Comparison of ENCODE assay signal across 8 cellular contexts in genomic region chr19:10095622-10095947, GRCh38. TPM values are rescaled to one million over a fixed set of nuclear protein-coding genes. Genes with fewer than 3 reads are reported as not detected.
DNase-seq lines count a peak whose midpoint lies in the region; ATAC-seq and TF ChIP-seq lines count a peak whose summit lies in the region.

No MANE protein-coding gene starts in this region.

- no peaks in the 10 kb centered on the region for H3K27me3 Mint-ChIP-seq in activated T-cell treated with anti-CD3 and anti-CD28 coated beads, Interleukin-2, amount 50 U/mL, for 72 hours (ENCODE audit: low read depth)
- no peaks in the 10 kb centered on the region for H3K27me3 Mint-ChIP-seq in activated naive CD8-positive, alpha-beta T cell
- no peaks in the 10 kb centered on the region for H3K27me3 Mint-ChIP-seq in memory B cell

- peaks cover 5 to 11% of the 10 kb centered on the region in 2 donors for H3K36me3 Mint-ChIP-seq in activated T-cell treated with anti-CD3 and anti-CD28 coated beads, Interleukin-2, amount 50 U/mL, for 72 hours (ENCODE audit: insufficient read depth in 2 of 2)
- peaks cover 5% of the 10 kb centered on the region for H3K36me3 Mint-ChIP-seq in activated naive CD8-positive, alpha-beta T cell
- peaks cover 21% of the 10 kb centered on the region for H3K36me3 Mint-ChIP-seq in memory B cell

- H3K4me1 ChIP-seq in tibial artery: peaks cover 0 to 17% (median 8%) of the 10 kb centered on the region in 4 donors

- H3K9me3 Mint-ChIP-seq in activated T-cell treated with anti-CD3 and anti-CD28 coated beads, Interleukin-2, amount 50 U/mL, for 72 hours: no peaks in the 10 kb centered on the region
- no peaks in the 10 kb centered on the region for H3K9me3 Mint-ChIP-seq in activated naive CD8-positive, alpha-beta T cell (ENCODE audit: low read depth)
- H3K9me3 Mint-ChIP-seq in memory B cell: no peaks in the 10 kb centered on the region

- DNase-seq in activated T-cell treated with anti-CD3 and anti-CD28 coated beads, Interleukin-2, amount 50 U/mL, for 72 hours: no peak
- no peak for DNase-seq in activated T-cell treated with anti-CD3 and anti-CD28 coated beads for 4 hours
- no peak for DNase-seq in memory B cell (ENCODE audit: low spot score in 2 of 2)
- no peak for DNase-seq in tibial artery
- DNase-seq in stimulated activated CD4-positive, alpha-beta T cell treated with anti-CD3 and anti-CD28 coated beads, Interleukin-2, amount 100 ng/mL, for 24 hours: no peak
- no peak for DNase-seq in activated CD4-positive, alpha-beta T cell treated with anti-CD3 and anti-CD28 coated beads, Interleukin-2, amount 50 U/mL, for 48 hours
- DNase-seq in OCI-M2 (lab: John Stamatoyannopoulos, UW; ENCODE audit: unreplicated experiment): no peak

- H3K4me3 Mint-ChIP-seq in activated T-cell treated with anti-CD3 and anti-CD28 coated beads, Interleukin-2, amount 50 U/mL, for 72 hours: peak overlapping the region; percentile 25 to 60
- peak overlapping the region; percentile 36 for H3K4me3 Mint-ChIP-seq in activated naive CD8-positive, alpha-beta T cell
- H3K4me3 Mint-ChIP-seq in memory B cell: peak overlapping the region; percentile 34

- ATAC-seq in activated T-cell treated with anti-CD3 and anti-CD28 coated beads, Interleukin-2, amount 50 U/mL, for 72 hours (replicated peaks in 1 of 2): no peak
- no peak for ATAC-seq in memory B cell (ENCODE audit: low read depth)

- H3K4me3 ChIP-seq in tibial artery: peak overlapping the region; percentile 49 to 60

- intact Hi-C loops in tibial artery (cut with DNase I; ENCODE audit: low total_unique reads): no loop called here

- H3K27ac ChIP-seq in tibial artery: peak overlapping the region; percentile 56 to 61

- H3K36me3 ChIP-seq in tibial artery: peaks cover 0 to 31% (median 22%) of the 10 kb centered on the region in 3 donors

- peaks cover 30% of the 10 kb centered on the region for H3K4me1 Mint-ChIP-seq in activated T-cell treated with anti-CD3 and anti-CD28 coated beads, Interleukin-2, amount 50 U/mL, for 72 hours (ENCODE audit: low read depth)
- peaks cover 27% of the 10 kb centered on the region for H3K4me1 Mint-ChIP-seq in activated naive CD8-positive, alpha-beta T cell (ENCODE audit: low read depth)
- H3K4me1 Mint-ChIP-seq in memory B cell: peaks cover 31% of the 10 kb centered on the region

- TF ChIP-seq CTCF in tibial artery (IDR thresholded peaks at IDR 0.05): no peak

- peak overlapping the region; percentile 96 for H3K27ac Mint-ChIP-seq in activated T-cell treated with anti-CD3 and anti-CD28 coated beads, Interleukin-2, amount 50 U/mL, for 72 hours
- no peak overlapping the region for H3K27ac Mint-ChIP-seq in activated naive CD8-positive, alpha-beta T cell
- H3K27ac Mint-ChIP-seq in memory B cell: peak overlapping the region; percentile 74

- no peaks in the 10 kb centered on the region for H3K27me3 ChIP-seq in tibial artery

- no peaks in the 10 kb centered on the region for H3K9me3 ChIP-seq in tibial artery

RNA-seq across cellular contexts. Expression of gene ANGPTL6, which starts 6.9 kb away (rescaled TPM):
- 10 to 100 TPM; 13.2 to 17.6 TPM for total RNA-seq in activated T-cell treated with anti-CD3 and anti-CD28 coated beads, Interleukin-2, amount 50 U/mL, for 72 hours

RNA-seq across cellular contexts. Expression of gene SHFL, which starts 9.5 kb away (rescaled TPM):
- 10 to 100 TPM; 55.0 to 70.4 TPM for total RNA-seq in activated T-cell treated with anti-CD3 and anti-CD28 coated beads, Interleukin-2, amount 50 U/mL, for 72 hours

RNA-seq across cellular contexts. Expression of gene PPAN, which starts 10.6 kb away (rescaled TPM):
- total RNA-seq in activated T-cell treated with anti-CD3 and anti-CD28 coated beads, Interleukin-2, amount 50 U/mL, for 72 hours: 100 to 1,000 TPM; 106 to 117 TPM

RNA-seq across cellular contexts. Expression of gene P2RY11, which starts 15.9 kb away (rescaled TPM):
- 10 to 100 TPM; 65.4 to 73.9 TPM for total RNA-seq in activated T-cell treated with anti-CD3 and anti-CD28 coated beads, Interleukin-2, amount 50 U/mL, for 72 hours

RNA-seq across cellular contexts. Expression of gene EIF3G, which starts 24.1 kb away (rescaled TPM):
- 100 to 1,000 TPM; 277 to 278 TPM for total RNA-seq in activated T-cell treated with anti-CD3 and anti-CD28 coated beads, Interleukin-2, amount 50 U/mL, for 72 hours
